12 cellular contexts compared by ENCODE assay signal in the genomic region with DNA sequence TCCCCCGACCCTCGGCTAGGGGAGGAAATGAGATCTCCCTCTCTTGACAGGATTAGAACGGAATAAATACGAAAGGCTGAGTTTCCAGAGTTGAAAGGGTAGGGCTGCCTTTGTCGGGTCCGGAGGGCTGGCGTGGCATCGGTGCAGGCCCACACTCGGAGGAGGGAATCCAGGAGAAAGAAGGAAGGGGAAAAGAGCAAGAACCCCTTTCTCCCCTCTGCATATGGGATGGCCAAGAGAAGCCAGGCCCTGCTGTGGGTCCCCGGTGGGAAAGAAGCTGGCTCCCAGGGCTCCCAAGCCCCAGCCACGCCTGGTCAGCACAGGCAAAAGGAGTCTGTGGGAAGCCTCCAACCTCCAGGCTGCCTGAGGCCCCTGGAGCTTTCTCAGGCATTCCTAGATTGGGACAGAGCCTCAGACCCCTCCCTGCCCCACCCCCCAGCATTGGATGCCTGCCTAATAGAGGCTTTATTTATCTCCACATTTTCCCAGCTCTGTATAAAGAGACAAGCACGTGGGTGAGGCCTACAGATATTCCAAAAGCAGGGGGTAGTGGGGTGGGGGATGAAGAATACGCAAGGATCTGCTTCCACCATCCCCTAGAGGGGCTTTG. TPM values are rescaled to one million over a fixed set of nuclear protein-coding genes. Genes with fewer than 3 reads are reported as not detected.
A peak's percentile ranks its signal among the peaks of the same experiment; 100 is the strongest.
DNase-seq lines count a peak whose midpoint lies in the region; ATAC-seq and TF ChIP-seq lines count a peak whose summit lies in the region.
"Had no signal": no experiment of that assay in that cellular context is flagged by ENCODE, and none has a peak within 500 bp of the region (broad histone marks: within the 10 kb centered on the region; RNA-seq: fewer than 3 reads in every experiment).

No MANE protein-coding gene starts in this region.

- TF ChIP-seq CTCF in chondrocyte (IDR thresholded peaks at IDR 0.05) (no peak), hepatocyte (IDR thresholded peaks at IDR 0.05; ENCODE audit: poor library complexity) (no peak), gastrocnemius medialis (IDR thresholded peaks at IDR 0.05 in 4 of 5, conservative IDR thresholded peaks at IDR 0.05 in 1 of 5) (no peak), SK-N-SH (IDR thresholded peaks at IDR 0.05) (no peak), prostate gland (IDR thresholded peaks at IDR 0.05) (no peak)

- H3K4me3 Mint-ChIP-seq in chondrocyte (ENCODE audit: unreplicated experiment) = peak overlapping the region; percentile 56
- no peak overlapping the region for H3K4me3 Mint-ChIP-seq in activated CD4-positive, alpha-beta T cell treated with anti-CD3 and anti-CD28 coated beads, Interleukin-2, amount 10 ng/mL, durations not matched to agents 24 days and 14 days

- peaks cover 3% of the 10 kb centered on the region for H3K36me3 Mint-ChIP-seq in chondrocyte (ENCODE audit: low read depth)
- no peaks in the 10 kb centered on the region for H3K36me3 Mint-ChIP-seq in activated CD4-positive, alpha-beta T cell treated with anti-CD3 and anti-CD28 coated beads, Interleukin-2, amount 10 ng/mL, durations not matched to agents 24 days and 14 days (ENCODE audit: low read depth)

- H3K4me1 ChIP-seq in BLaER1 (peaks cover 99% of the 10 kb centered on the region), hepatocyte (ENCODE audit: insufficient read depth) (peaks cover 43% of the 10 kb centered on the region), gastrocnemius medialis (peaks cover 89 to 95% of the 10 kb centered on the region in 2 donors), SK-N-SH (ENCODE audit: control insufficient read depth in 1 of 2, insufficient read depth in 2 of 2, low read depth in 1 of 2, low read length in 1 of 2) (peaks cover 0 to 12% of the 10 kb centered on the region in 2 experiments; a peak in 1 of 4 replicates), prostate gland (replicated peaks) (no peaks in the 10 kb centered on the region)

- peak overlapping the region; percentile 35 for H3K4me2 ChIP-seq in BLaER1
- H3K4me2 ChIP-seq in hepatocyte = peak overlapping the region; percentile 46
- no peak overlapping the region for H3K4me2 ChIP-seq in SK-N-SH

- H3F3A ChIP-seq in SK-N-SH (replicated peaks; ENCODE audit: insufficient read depth) = peaks cover 4% of the 10 kb centered on the region

- POLR2A ChIA-PET in SK-N-SH (lab: Yijun Ruan, JAX) = no interaction called here

- H4K20me1 ChIP-seq in BLaER1 = peaks cover 100% of the 10 kb centered on the region
- H4K20me1 ChIP-seq in hepatocyte (ENCODE audit: insufficient read depth, poor library complexity, severe bottlenecking) = peaks cover 15% of the 10 kb centered on the region
- peaks cover 71% of the 10 kb centered on the region for H4K20me1 ChIP-seq in SK-N-SH (ENCODE audit: insufficient read depth)

- no peak for TF ChIP-seq EP300 in SK-N-SH (IDR thresholded peaks at IDR 0.05; ENCODE audit: borderline replicate concordance in 1 of 2, low read depth in 1 of 2, low read length in 1 of 2)

- H2AFZ ChIP-seq in hepatocyte (no peak overlapping the region), SK-N-SH (ENCODE audit: low read depth) (no peak overlapping the region)

- peak overlapping the region; percentile 14; the same call in 1 of the 2 replicates for H3K9ac ChIP-seq in BLaER1
- no peak overlapping the region for H3K9ac ChIP-seq in SK-N-SH

- TF ChIP-seq POLR2A in gastrocnemius medialis (IDR thresholded peaks at IDR 0.05) = no peak
- no peak for TF ChIP-seq POLR2A in prostate gland (IDR thresholded peaks at IDR 0.05)

- TF ChIP-seq RAD21 in SK-N-SH (IDR thresholded peaks at IDR 0.05; ENCODE audit: low read length) = no peak

- DNase-seq in chondrocyte (ENCODE audit: low spot score) = peak; percentile 40
- peak; percentile 49 for DNase-seq in hepatocyte (ENCODE audit: low spot score)
- DNase-seq in gastrocnemius medialis = no peak
- no peak for DNase-seq in activated CD4-positive, alpha-beta T cell treated with anti-CD3 and anti-CD28 coated beads, Interleukin-2, amount 10 ng/mL, durations not matched to agents 24 days and 14 days
- no peak for DNase-seq in SK-N-SH
- no peak for DNase-seq in prostate gland (ENCODE audit: low spot score)
- DNase-seq: activated CD4-positive, CD25-positive, alpha-beta regulatory T cell; activated naive CD4-positive, alpha-beta T cell; SHP77; stimulated activated CD4-positive, alpha-beta T cell treated with anti-CD3 and anti-CD28 coated beads, Interleukin-12 subunit alpha, Interleukin-12 subunit beta, amount 100 ng/mL, for 4 hours had no signal

- H3K4me1 Mint-ChIP-seq in chondrocyte (ENCODE audit: low read depth) = peaks cover 74% of the 10 kb centered on the region
- peaks cover 6% of the 10 kb centered on the region for H3K4me1 Mint-ChIP-seq in activated CD4-positive, alpha-beta T cell treated with anti-CD3 and anti-CD28 coated beads, Interleukin-2, amount 10 ng/mL, durations not matched to agents 24 days and 14 days

- ATAC-seq in gastrocnemius medialis = no peak
- ATAC-seq in GM19035 (IDR thresholded peaks at IDR 0.05; ENCODE audit: unreplicated experiment) = no peak

- H3K9me3 ChIP-seq in BLaER1 (no peaks in the 10 kb centered on the region), hepatocyte (ENCODE audit: low read depth) (no peaks in the 10 kb centered on the region), gastrocnemius medialis (no peaks in the 10 kb centered on the region), SK-N-SH (no peaks in the 10 kb centered on the region), prostate gland (no peaks in the 10 kb centered on the region)

- peak overlapping the region; percentile 49 for H3K27ac ChIP-seq in BLaER1
- H3K27ac ChIP-seq in hepatocyte = peak overlapping the region; percentile 85
- peak overlapping the region; percentile 56 to 72 (median 64) for H3K27ac ChIP-seq in gastrocnemius medialis
- H3K27ac ChIP-seq in SK-N-SH (ENCODE audit: low read depth in 2 of 2, low read length in 1 of 2) = no peak overlapping the region
- H3K27ac ChIP-seq in prostate gland = no peak overlapping the region

- H3K9me3 Mint-ChIP-seq in chondrocyte (ENCODE audit: low read depth) = no peaks in the 10 kb centered on the region
- no peaks in the 10 kb centered on the region for H3K9me3 Mint-ChIP-seq in activated CD4-positive, alpha-beta T cell treated with anti-CD3 and anti-CD28 coated beads, Interleukin-2, amount 10 ng/mL, durations not matched to agents 24 days and 14 days

- H3K27me3 ChIP-seq in BLaER1 (no peaks in the 10 kb centered on the region), hepatocyte (no peaks in the 10 kb centered on the region), gastrocnemius medialis (no peaks in the 10 kb centered on the region), SK-N-SH (ENCODE audit: insufficient read depth) (no peaks in the 10 kb centered on the region), prostate gland (replicated peaks; ENCODE audit: insufficient read depth) (no peaks in the 10 kb centered on the region)

- intact Hi-C loops in gastrocnemius medialis (cut with DNase I; ENCODE audit: low total_unique reads) (no loop called here), prostate gland (cut with DNase I) (no loop called here)
- intact Hi-C loops in activated CD4-positive, alpha-beta T cell treated with anti-CD3 and anti-CD28 coated beads, Interleukin-2, amount 10 ng/mL, durations not matched to agents 24 days and 14 days (cut with micrococcal nuclease) = no loop called here

- peak overlapping the region; percentile 95 for H3K27ac Mint-ChIP-seq in chondrocyte (ENCODE audit: unreplicated experiment)
- H3K27ac Mint-ChIP-seq in activated CD4-positive, alpha-beta T cell treated with anti-CD3 and anti-CD28 coated beads, Interleukin-2, amount 10 ng/mL, durations not matched to agents 24 days and 14 days = no peak overlapping the region

- in situ Hi-C loops in gastrocnemius medialis (cut with MboI; ENCODE audit: low sequenced_read_pairs in 4 of 4) = no loop called here

- H3K36me3 ChIP-seq in BLaER1 = peaks cover 75% of the 10 kb centered on the region
- no peaks in the 10 kb centered on the region for H3K36me3 ChIP-seq in hepatocyte (replicated peaks; ENCODE audit: insufficient read depth, low read depth)
- H3K36me3 ChIP-seq in gastrocnemius medialis = no peaks in the 10 kb centered on the region
- peaks cover 0 to 13% of the 10 kb centered on the region in 2 experiments for H3K36me3 ChIP-seq in SK-N-SH (replicated peaks in 1 of 2; ENCODE audit: control insufficient read depth in 1 of 2, insufficient read depth in 2 of 2, low read length in 1 of 2)
- no peaks in the 10 kb centered on the region for H3K36me3 ChIP-seq in prostate gland

- no peak overlapping the region for H3K4me3 ChIP-seq in BLaER1
- no peak overlapping the region for H3K4me3 ChIP-seq in hepatocyte
- no peak overlapping the region for H3K4me3 ChIP-seq in gastrocnemius medialis
- no peak overlapping the region for H3K4me3 ChIP-seq in SK-N-SH (ENCODE audit: low read depth in 2 of 2, low read length in 1 of 2)
- H3K4me3 ChIP-seq in prostate gland = no peak overlapping the region

- H3K79me2 ChIP-seq in hepatocyte = peaks cover 92% of the 10 kb centered on the region
- H3K79me2 ChIP-seq in SK-N-SH (ENCODE audit: insufficient read depth) = peaks cover 94% of the 10 kb centered on the region

- 76% methylated on average over 12 of the region's 13 CpGs for WGBS in hepatocyte (ENCODE audit: low lambda C conversion rate, missing lambda C conversion rate)
- WGBS in SK-N-SH (ENCODE audit: low lambda C conversion rate) = 97% methylated on average over 13 of the region's 13 CpGs
- 59% methylated on average over 13 of the region's 13 CpGs for WGBS in prostate gland

- CTCF ChIA-PET in SK-N-SH (lab: Yijun Ruan, JAX) = interaction anchor here (0.9 to 1.9 kb wide), 3 partner anchors 10 to 43 kb away, joined by 3 to 6 read pairs (median 3); no protein-coding TSS in a partner anchor

- H3K9me2 ChIP-seq in hepatocyte (replicated peaks; ENCODE audit: insufficient read depth) (no peaks in the 10 kb centered on the region), SK-N-SH (no peaks in the 10 kb centered on the region)

- H3K27me3 Mint-ChIP-seq in chondrocyte (ENCODE audit: low read depth) = no peaks in the 10 kb centered on the region
- H3K27me3 Mint-ChIP-seq in activated CD4-positive, alpha-beta T cell treated with anti-CD3 and anti-CD28 coated beads, Interleukin-2, amount 10 ng/mL, durations not matched to agents 24 days and 14 days = no peaks in the 10 kb centered on the region

TF ChIP-seq in SK-N-SH, 30 proteins besides CTCF, POLR2A, EP300 and RAD21 (continues in another document):
- TF ChIP-seq POLR2AphosphoS5 (IDR thresholded peaks at IDR 0.05; ENCODE audit: low read depth, low read length) (no peak), NRF1 (IDR thresholded peaks at IDR 0.05; ENCODE audit: low read depth, low read length) (no peak), GATA2 (CRISPR knock-in tag; IDR thresholded peaks at IDR 0.05) (no peak), SMC3 (IDR thresholded peaks at IDR 0.05; ENCODE audit: low read depth, low read length) (no peak)

RNA-seq across cellular contexts. Expression of a gene that starts 56.3 kb away (rescaled TPM):
- total RNA-seq in chondrocyte (197 to 352 TPM (median 345 TPM) in 3 replicates), hepatocyte (80.1 and 202 TPM in 2 replicates), gastrocnemius medialis (100 to 1,000 TPM in 3 of 4 donors, 10 to 100 TPM in 1; 71.1 to 127 (median 124) TPM), prostate gland (100 to 1,000 TPM in 1 of 2 donors, 10 to 100 TPM in 1; 84.3 to 258 TPM)
- polyA plus RNA-seq in hepatocyte (91.7 and 123 TPM in 2 replicates), SK-N-SH (2012; rRNA removed) (64.4 and 69.8 TPM in 2 replicates)
- 155 and 161 TPM in 2 replicates for total RNA-seq in activated CD4-positive, alpha-beta T cell treated with anti-CD3 and anti-CD28 coated beads, Interleukin-2, amount 10 ng/mL, durations not matched to agents 24 days and 14 days
- 48.5 and 56.7 TPM in 2 replicates for polyA plus RNA-seq in SK-N-SH (2012; cell fraction: cytosol; rRNA removed)
- polyA plus RNA-seq in SK-N-SH (2012; cell fraction: nucleus; rRNA removed) = 85.3 and 87.9 TPM in 2 replicates

Comparison
In these comparisons a context has a peak if more than half of its experiments do, and no peak if none do; other contexts are left out.
1. H3K27ac ChIP-seq: peak in BLaER1 (single experiment), hepatocyte (single experiment) and gastrocnemius medialis (4 of 4); none in SK-N-SH (0 of 2) and prostate gland (0 of 2).
2. DNase-seq: peak in chondrocyte (single experiment) and hepatocyte (single experiment); none in gastrocnemius medialis (0 of 2), activated CD4-positive, alpha-beta T cell treated with anti-CD3 and anti-CD28 coated beads, Interleukin-2, amount 10 ng/mL, durations not matched to agents 24 days and 14 days (single experiment), SK-N-SH (single experiment) and prostate gland (single experiment).